26 cellular contexts compared by ENCODE assay signal in genomic region chr14:71442503-71442902, GRCh38.
"Had no signal": no experiment of that assay in that cellular context is flagged by ENCODE, and none has a peak within 500 bp of the region (broad histone marks: within the 10 kb centered on the region; RNA-seq: fewer than 3 reads in every experiment).

No MANE protein-coding gene starts in this region.

- H3K9me3 ChIP-seq: ascending aorta had no signal

- DNase-seq: activated B cell treated with CpG ODN at 0.5 μM for 24 hours; activated CD4-positive, alpha-beta memory T cell treated with anti-CD3 and anti-CD28 coated beads for 36 hours; activated CD4-positive, alpha-beta T cell treated with anti-CD3 and anti-CD28 coated beads for 4 hours; activated CD4-positive, alpha-beta T cell treated with anti-CD3 and anti-CD28 coated beads, Interleukin-2, amount 50 U/mL, for 1 hour; activated CD4-positive, alpha-beta T cell treated with anti-CD3 and anti-CD28 coated beads, Interleukin-2, amount 50 U/mL, for 4 hours; activated CD4-positive, CD25-positive, alpha-beta regulatory T cell treated with anti-CD3 and anti-CD28 coated beads, Interleukin-2, amount 50 U/mL, for 72 hours; activated CD8-positive, alpha-beta memory T cell treated with anti-CD3 and anti-CD28 coated beads, Interleukin-2, amount 50 U/mL, for 4 hours; activated CD8-positive, alpha-beta T cell treated with anti-CD3 and anti-CD28 coated beads for 36 hours; activated gamma-delta T cell; activated naive CD4-positive, alpha-beta T cell treated with anti-CD3 and anti-CD28 coated beads, Interleukin-2, amount 10 ng/mL, durations not matched to agents 7 days and 5 days; activated naive CD4-positive, alpha-beta T cell treated with Interleukin-2 at 50 U/mL for 16 hours; activated naive CD8-positive, alpha-beta T cell treated with anti-CD3 and anti-CD28 coated beads, Interleukin-2, amount 10 ng/mL, durations not matched to agents 7 days and 5 days; activated naive CD8-positive, alpha-beta T cell treated with anti-CD3 and anti-CD28 coated beads, Interleukin-2, amount 50 U/mL, for 24 hours; activated T-cell treated with anti-CD3 and anti-CD28 coated beads for 4 hours; activated T-cell treated with anti-CD3 and anti-CD28 coated beads, Interleukin-2, amount 50 U/mL, for 1 hour; activated T-cell treated with anti-CD3 and anti-CD28 coated beads, Interleukin-2, amount 50 U/mL, for 4 hours; activated T-cell treated with anti-CD3 and anti-CD28 coated beads, Interleukin-2, amount 50 U/mL, for 72 hours; amygdala; anterior cingulate cortex; caudate nucleus; cerebellar nuclear complex; T-helper 2 cell; T-helper 9 cell had no signal

- H3K4me3 ChIP-seq: ascending aorta, cardiac muscle cell had no signal

- H3K27ac ChIP-seq: cardiac muscle cell, VCaP had no signal

- H3K36me3 ChIP-seq: ascending aorta, cardiac muscle cell had no signal

- H3K27me3 ChIP-seq: ascending aorta, cardiac muscle cell had no signal
